In the genomic region with DNA sequence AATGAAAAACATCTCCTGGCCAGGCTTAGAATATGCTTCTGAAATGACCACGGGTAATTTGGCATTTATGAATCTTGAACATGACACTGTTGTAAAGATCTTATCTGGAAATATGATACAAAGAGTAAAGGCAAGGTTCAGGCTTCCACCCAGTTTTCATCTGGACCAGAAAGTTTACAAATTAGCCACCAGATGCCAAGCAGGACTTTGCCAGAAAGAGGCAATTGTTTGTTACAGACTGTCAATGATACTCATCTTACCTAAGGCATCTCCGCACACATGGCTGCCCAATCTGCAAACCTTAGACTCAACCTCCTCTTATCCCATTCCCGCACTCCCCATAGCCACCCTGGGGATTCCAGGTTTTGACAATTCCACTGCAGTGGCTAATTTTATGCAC, we compare ENCODE assay signal across 21 cellular contexts.
DNase-seq lines count a peak whose midpoint lies in the region; ATAC-seq, FAIRE-seq and TF ChIP-seq lines count a peak whose summit lies in the region.
"Had no signal": no experiment of that assay in that cellular context is flagged by ENCODE, and none has a peak within 500 bp of the region (broad histone marks: within the 10 kb centered on the region; RNA-seq: fewer than 3 reads in every experiment).

No MANE protein-coding gene starts in this region.

- H3K36me3 ChIP-seq in SK-N-SH (replicated peaks in 1 of 2; ENCODE audit: control insufficient read depth in 1 of 2, insufficient read depth in 2 of 2, low read length in 1 of 2): no peaks in the 10 kb centered on the region
- H3K36me3 ChIP-seq in bronchial epithelial cell (ENCODE audit: control insufficient read depth, insufficient read depth, low read length): no peaks in the 10 kb centered on the region
- H3K36me3 ChIP-seq: BLaER1 treated with 17β-estradiol and CSF1 and Interleukin-3, amounts not matched to agents 10 nM and 100 nM had no signal

- H3K4me1 ChIP-seq in SK-N-SH (ENCODE audit: control insufficient read depth in 1 of 2, insufficient read depth in 2 of 2, low read depth in 1 of 2, low read length in 1 of 2): peaks cover 0 to 8% of the 10 kb centered on the region in 2 experiments; a peak in 1 of 4 replicates
- H3K4me1 ChIP-seq: A549, Caco-2 had no signal

- H3K4me3 ChIP-seq in SK-N-SH (ENCODE audit: low read depth in 2 of 2, low read length in 1 of 2) (no peak overlapping the region), bronchial epithelial cell (ENCODE audit: low read depth, low read length) (no peak overlapping the region)
- H3K4me3 ChIP-seq: A549; BLaER1 treated with 17β-estradiol and CSF1 and Interleukin-3, amounts not matched to agents 10 nM and 100 nM had no signal

- no peak overlapping the region for H2AFZ ChIP-seq in SK-N-SH (ENCODE audit: low read depth)

- TF ChIP-seq CTCF in SK-N-SH (IDR thresholded peaks at IDR 0.05): no peak
- no peak for TF ChIP-seq CTCF in bronchial epithelial cell (IDR thresholded peaks at IDR 0.05; ENCODE audit: insufficient read depth, low read length, severe bottlenecking)

- POLR2A ChIA-PET in SK-N-SH (lab: Yijun Ruan, JAX): no interaction called here

- DNase-seq in SK-N-SH: peak; percentile 34
- peak; percentile 21 for DNase-seq in NCI-H2171 (lab: John Stamatoyannopoulos, UW)
- no peak for DNase-seq in bronchial epithelial cell (ENCODE audit: low read depth)
- DNase-seq: AML-193; Caco-2; Calu3; CD4-positive, alpha-beta T cell; CD8-positive, alpha-beta T cell; DMS79 treated with DMSO at 0.1 percent for 48 hours; GF-D8 had no signal

- H3K27me3 ChIP-seq in SK-N-SH (ENCODE audit: insufficient read depth) (no peaks in the 10 kb centered on the region), bronchial epithelial cell (ENCODE audit: control insufficient read depth, insufficient read depth, low read length) (no peaks in the 10 kb centered on the region)
- H3K27me3 ChIP-seq: BLaER1 treated with 17β-estradiol and CSF1 and Interleukin-3, amounts not matched to agents 10 nM and 100 nM had no signal

- ATAC-seq in SK-N-SH treated with all-trans-retinoic acid at 6 μM for 48 hours (no peak), GM19397 (IDR thresholded peaks at IDR 0.05; ENCODE audit: unreplicated experiment) (no peak), GM21717 (IDR thresholded peaks at IDR 0.05; ENCODE audit: unreplicated experiment) (no peak)
- ATAC-seq: A549; CD8-positive, alpha-beta T cell had no signal

- H3F3A ChIP-seq in SK-N-SH (replicated peaks; ENCODE audit: insufficient read depth): no peaks in the 10 kb centered on the region

- 0 out of 2 replicates have a peak, but pooled peaks cover 8% of the 10 kb centered on the region for H3K9me3 ChIP-seq in SK-N-SH
- H3K9me3 ChIP-seq: Caco-2 had no signal

- H3K27ac ChIP-seq in SK-N-SH (ENCODE audit: low read depth in 2 of 2, low read length in 1 of 2): no peak overlapping the region
- H3K27ac ChIP-seq: 22Rv1; A549; BLaER1 treated with 17β-estradiol and CSF1 and Interleukin-3, amounts not matched to agents 10 nM and 100 nM; C4-2B had no signal

- H3K9ac ChIP-seq in SK-N-SH: no peak overlapping the region
- H3K9ac ChIP-seq: BLaER1 treated with 17β-estradiol and CSF1 and Interleukin-3, amounts not matched to agents 10 nM and 100 nM had no signal

- CTCF ChIA-PET in SK-N-SH (lab: Yijun Ruan, JAX): interaction anchor here (1.5 kb wide), 1 partner anchor 10 kb away, joined by 7 read pairs; no protein-coding TSS in a partner anchor

- no peaks in the 10 kb centered on the region for H4K20me1 ChIP-seq in SK-N-SH (ENCODE audit: insufficient read depth)
- H4K20me1 ChIP-seq: BLaER1 treated with 17β-estradiol and CSF1 and Interleukin-3, amounts not matched to agents 10 nM and 100 nM had no signal

- H3K79me2 ChIP-seq in SK-N-SH (ENCODE audit: insufficient read depth): no peaks in the 10 kb centered on the region

- FAIRE-seq in bronchial epithelial cell (lab: Jason Lieb, UNC): peak; percentile 64
- FAIRE-seq: A549, D721Med, G401.6, GM12891, GM19239 had no signal

- no peaks in the 10 kb centered on the region for H3K9me2 ChIP-seq in SK-N-SH

- TF ChIP-seq EP300 in SK-N-SH (IDR thresholded peaks at IDR 0.05; ENCODE audit: borderline replicate concordance in 1 of 2, low read depth in 1 of 2, low read length in 1 of 2): peak in 1 of 2 experiments; percentile 68; a peak in 2 of 4 replicates

- WGBS in SK-N-SH (ENCODE audit: low lambda C conversion rate): 25% methylated on average over 3 of the region's 3 CpGs

- TF ChIP-seq RAD21 in SK-N-SH (IDR thresholded peaks at IDR 0.05; ENCODE audit: low read length): no peak

- H3K4me2 ChIP-seq in SK-N-SH: no peak overlapping the region
- H3K4me2 ChIP-seq: A549; BLaER1 treated with 17β-estradiol and CSF1 and Interleukin-3, amounts not matched to agents 10 nM and 100 nM had no signal

TF ChIP-seq in SK-N-SH, 30 proteins besides CTCF, POLR2A, EP300 and RAD21:
- TF ChIP-seq GATA2 (CRISPR knock-in tag; IDR thresholded peaks at IDR 0.05): peak; percentile 49; the same call in 1 of the 2 replicates
- TF ChIP-seq, protein P1, sequence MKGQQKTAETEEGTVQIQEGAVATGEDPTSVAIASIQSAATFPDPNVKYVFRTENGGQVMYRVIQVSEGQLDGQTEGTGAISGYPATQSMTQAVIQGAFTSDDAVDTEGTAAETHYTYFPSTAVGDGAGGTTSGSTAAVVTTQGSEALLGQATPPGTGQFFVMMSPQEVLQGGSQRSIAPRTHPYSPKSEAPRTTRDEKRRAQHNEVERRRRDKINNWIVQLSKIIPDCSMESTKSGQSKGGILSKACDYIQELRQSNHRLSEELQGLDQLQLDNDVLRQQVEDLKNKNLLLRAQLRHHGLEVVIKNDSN (IDR thresholded peaks at IDR 0.05; ENCODE audit: borderline replicate concordance, low read depth): no peak

TF ChIP-seq in SK-N-SH treated with all-trans-retinoic acid at 6 μM for 48 hours, 23 proteins besides CTCF, POLR2A, EP300 and RAD21:
- TF ChIP-seq ISL1 (CRISPR knock-in tag; IDR thresholded peaks at IDR 0.05): no peak
- TF ChIP-seq, protein P2, sequence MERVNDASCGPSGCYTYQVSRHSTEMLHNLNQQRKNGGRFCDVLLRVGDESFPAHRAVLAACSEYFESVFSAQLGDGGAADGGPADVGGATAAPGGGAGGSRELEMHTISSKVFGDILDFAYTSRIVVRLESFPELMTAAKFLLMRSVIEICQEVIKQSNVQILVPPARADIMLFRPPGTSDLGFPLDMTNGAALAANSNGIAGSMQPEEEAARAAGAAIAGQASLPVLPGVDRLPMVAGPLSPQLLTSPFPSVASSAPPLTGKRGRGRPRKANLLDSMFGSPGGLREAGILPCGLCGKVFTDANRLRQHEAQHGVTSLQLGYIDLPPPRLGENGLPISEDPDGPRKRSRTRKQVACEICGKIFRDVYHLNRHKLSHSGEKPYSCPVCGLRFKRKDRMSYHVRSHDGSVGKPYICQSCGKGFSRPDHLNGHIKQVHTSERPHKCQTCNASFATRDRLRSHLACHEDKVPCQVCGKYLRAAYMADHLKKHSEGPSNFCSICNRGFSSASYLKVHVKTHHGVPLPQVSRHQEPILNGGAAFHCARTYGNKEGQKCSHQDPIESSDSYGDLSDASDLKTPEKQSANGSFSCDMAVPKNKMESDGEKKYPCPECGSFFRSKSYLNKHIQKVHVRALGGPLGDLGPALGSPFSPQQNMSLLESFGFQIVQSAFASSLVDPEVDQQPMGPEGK (CRISPR knock-in tag; IDR thresholded peaks at IDR 0.05; ENCODE audit: borderline replicate concordance): no peak
- no peak for TF ChIP-seq GLIS3 (CRISPR knock-in tag; IDR thresholded peaks at IDR 0.05)
- no peak for TF ChIP-seq TCF4 (CRISPR knock-in tag; IDR thresholded peaks at IDR 0.05; ENCODE audit: borderline replicate concordance)
- no peak for TF ChIP-seq BACH2 (CRISPR knock-in tag; IDR thresholded peaks at IDR 0.05; ENCODE audit: borderline replicate concordance)
- no peak for TF ChIP-seq ZC3H10 (CRISPR knock-in tag; IDR thresholded peaks at IDR 0.05)
